ENCODE assay signal across 1 cellular context in the genomic region with DNA sequence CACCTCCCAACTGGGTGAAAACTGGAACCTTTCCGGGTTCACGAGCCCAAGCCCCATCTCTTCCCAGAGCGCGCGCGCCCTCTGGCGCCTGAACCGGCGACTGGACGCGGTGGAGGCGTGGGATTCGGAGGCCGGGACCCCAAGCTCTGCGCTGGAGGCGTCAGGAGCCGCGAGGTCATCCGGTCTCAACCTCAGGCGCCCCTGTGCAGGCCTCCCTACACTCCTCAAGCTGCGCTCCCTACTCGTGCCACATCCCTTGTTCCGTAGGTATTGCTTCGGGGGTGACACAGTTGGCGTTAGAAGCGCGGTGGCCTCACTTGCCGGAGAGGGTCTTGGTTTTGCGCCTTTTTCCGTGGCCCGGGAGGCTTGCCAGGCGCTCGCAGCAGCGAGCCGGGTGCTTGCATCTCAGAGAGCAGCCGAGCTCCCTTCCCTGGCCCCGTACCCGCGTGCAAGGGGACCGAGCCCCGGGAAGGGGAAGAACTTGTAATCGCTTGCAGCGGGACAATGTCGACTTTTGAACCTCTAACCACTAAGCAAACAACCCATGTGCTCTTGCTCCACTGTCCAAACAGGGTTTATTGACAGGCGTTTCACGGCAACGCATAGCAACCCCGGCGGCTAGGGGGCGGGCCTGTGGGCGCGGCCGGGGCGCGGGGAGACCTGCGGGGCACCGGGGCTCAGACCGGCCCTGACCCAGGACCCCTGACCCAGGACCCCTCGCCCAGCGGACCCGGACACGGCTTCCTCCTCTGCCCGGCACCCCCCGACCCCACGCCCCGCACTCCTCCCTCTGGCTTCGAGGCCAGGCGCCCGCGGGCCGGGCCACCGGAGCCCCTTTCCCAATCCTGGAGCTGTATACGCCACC.
TF ChIP-seq lines count a peak whose summit lies in the region.

No MANE protein-coding gene starts in this region.

TF ChIP-seq in HepG2, 621 proteins besides CTCF, POLR2A, EP300 and RAD21 (continued from another document and continues in another):
- TF ChIP-seq ZHX2 (IDR thresholded peaks at IDR 0.05; ENCODE audit: low read depth) = peak; percentile 27; the same call in 1 of the 2 replicates
- TF ChIP-seq ZHX2 (CRISPR knock-in tag; IDR thresholded peaks at IDR 0.05; ENCODE audit: borderline replicate concordance) = 0 out of 2 replicates have a peak, but pooled peaks have one; percentile 23
- no peak for TF ChIP-seq TBP (CRISPR knock-in tag; IDR thresholded peaks at IDR 0.05)
- TF ChIP-seq MBNL3 (CRISPR knock-in tag; conservative IDR thresholded peaks at IDR 0.05) = no peak
- TF ChIP-seq XRCC5 (optimal IDR thresholded peaks at IDR 0.05; ENCODE audit: low read length) = peak; percentile 56
- TF ChIP-seq BCL6 (CRISPR knock-in tag; IDR thresholded peaks at IDR 0.05) = peak; percentile 97
- TF ChIP-seq, protein P1, sequence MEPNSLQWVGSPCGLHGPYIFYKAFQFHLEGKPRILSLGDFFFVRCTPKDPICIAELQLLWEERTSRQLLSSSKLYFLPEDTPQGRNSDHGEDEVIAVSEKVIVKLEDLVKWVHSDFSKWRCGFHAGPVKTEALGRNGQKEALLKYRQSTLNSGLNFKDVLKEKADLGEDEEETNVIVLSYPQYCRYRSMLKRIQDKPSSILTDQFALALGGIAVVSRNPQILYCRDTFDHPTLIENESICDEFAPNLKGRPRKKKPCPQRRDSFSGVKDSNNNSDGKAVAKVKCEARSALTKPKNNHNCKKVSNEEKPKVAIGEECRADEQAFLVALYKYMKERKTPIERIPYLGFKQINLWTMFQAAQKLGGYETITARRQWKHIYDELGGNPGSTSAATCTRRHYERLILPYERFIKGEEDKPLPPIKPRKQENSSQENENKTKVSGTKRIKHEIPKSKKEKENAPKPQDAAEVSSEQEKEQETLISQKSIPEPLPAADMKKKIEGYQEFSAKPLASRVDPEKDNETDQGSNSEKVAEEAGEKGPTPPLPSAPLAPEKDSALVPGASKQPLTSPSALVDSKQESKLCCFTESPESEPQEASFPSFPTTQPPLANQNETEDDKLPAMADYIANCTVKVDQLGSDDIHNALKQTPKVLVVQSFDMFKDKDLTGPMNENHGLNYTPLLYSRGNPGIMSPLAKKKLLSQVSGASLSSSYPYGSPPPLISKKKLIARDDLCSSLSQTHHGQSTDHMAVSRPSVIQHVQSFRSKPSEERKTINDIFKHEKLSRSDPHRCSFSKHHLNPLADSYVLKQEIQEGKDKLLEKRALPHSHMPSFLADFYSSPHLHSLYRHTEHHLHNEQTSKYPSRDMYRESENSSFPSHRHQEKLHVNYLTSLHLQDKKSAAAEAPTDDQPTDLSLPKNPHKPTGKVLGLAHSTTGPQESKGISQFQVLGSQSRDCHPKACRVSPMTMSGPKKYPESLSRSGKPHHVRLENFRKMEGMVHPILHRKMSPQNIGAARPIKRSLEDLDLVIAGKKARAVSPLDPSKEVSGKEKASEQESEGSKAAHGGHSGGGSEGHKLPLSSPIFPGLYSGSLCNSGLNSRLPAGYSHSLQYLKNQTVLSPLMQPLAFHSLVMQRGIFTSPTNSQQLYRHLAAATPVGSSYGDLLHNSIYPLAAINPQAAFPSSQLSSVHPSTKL (CRISPR knock-in tag; IDR thresholded peaks at IDR 0.05) = peak; percentile 96
- 0 out of 2 replicates have a peak, but pooled peaks have one; percentile 6 for TF ChIP-seq ZNF629 (CRISPR knock-in tag; conservative IDR thresholded peaks at IDR 0.05)
- no peak; the same call in 1 of the 2 replicates for TF ChIP-seq HOXA9 (CRISPR knock-in tag; IDR thresholded peaks at IDR 0.05; ENCODE audit: borderline replicate concordance)
- TF ChIP-seq ZNF749 (CRISPR knock-in tag; IDR thresholded peaks at IDR 0.05; ENCODE audit: borderline replicate concordance) = peak; percentile 88; the same call in 1 of the 2 replicates
- 0 out of 2 replicates have a peak, but pooled peaks have one; percentile 18 for TF ChIP-seq ARID3A (IDR thresholded peaks at IDR 0.05; ENCODE audit: low read depth, low read length)
- 0 out of 2 replicates have a peak, but pooled peaks have one; percentile 42 for TF ChIP-seq ZNF225 (CRISPR knock-in tag; IDR thresholded peaks at IDR 0.05)
- TF ChIP-seq ZNF136 (CRISPR knock-in tag; IDR thresholded peaks at IDR 0.05; ENCODE audit: low read depth) = no peak
- peak; percentile 54 for TF ChIP-seq PHF5A (CRISPR knock-in tag; IDR thresholded peaks at IDR 0.05; ENCODE audit: low read depth, unreplicated experiment)
- no peak for TF ChIP-seq ZBTB8A (CRISPR knock-in tag; IDR thresholded peaks at IDR 0.05; ENCODE audit: borderline replicate concordance, low read depth)
- no peak for TF ChIP-seq YY1 (IDR thresholded peaks at IDR 0.05; ENCODE audit: insufficient read depth, insufficient replicate concordance, low read depth, low read length)
- no peak for TF ChIP-seq NONO (IDR thresholded peaks at IDR 0.05)
- TF ChIP-seq NONO (CRISPR knock-in tag; conservative IDR thresholded peaks at IDR 0.05) = peak; percentile 85
- peak; percentile 79 for TF ChIP-seq CEBPG (CRISPR knock-in tag; IDR thresholded peaks at IDR 0.05)
- no peak for TF ChIP-seq IKZF4 (CRISPR knock-in tag; IDR thresholded peaks at IDR 0.05; ENCODE audit: borderline replicate concordance, low read depth, not compliant biosample characterization)
- TF ChIP-seq HHEX (CRISPR knock-in tag; IDR thresholded peaks at IDR 0.05) = peak; percentile 92
- TF ChIP-seq ZNF501 (CRISPR knock-in tag; IDR thresholded peaks at IDR 0.05) = peak; percentile 74
- peak; percentile 87; the same call in 1 of the 2 replicates for TF ChIP-seq ZNF205 (CRISPR knock-in tag; IDR thresholded peaks at IDR 0.05)
- no peak for TF ChIP-seq TRIM24 (CRISPR knock-in tag; IDR thresholded peaks at IDR 0.05)
- TF ChIP-seq ZNF619 (CRISPR knock-in tag; IDR thresholded peaks at IDR 0.05) = peak; percentile 59; the same call in 1 of the 2 replicates
- TF ChIP-seq RARA (CRISPR knock-in tag; IDR thresholded peaks at IDR 0.05) = peak; percentile 82
- no peak for TF ChIP-seq ZNF562 (CRISPR knock-in tag; IDR thresholded peaks at IDR 0.05; ENCODE audit: borderline replicate concordance)
- peak; percentile 87; the same call in 1 of the 2 replicates for TF ChIP-seq NFKB2 (CRISPR knock-in tag; IDR thresholded peaks at IDR 0.05; ENCODE audit: borderline replicate concordance)
- TF ChIP-seq GATAD2A (CRISPR knock-in tag; IDR thresholded peaks at IDR 0.05) = peak; percentile 91
- peak; percentile 86 for TF ChIP-seq ZNF350 (CRISPR knock-in tag; IDR thresholded peaks at IDR 0.05; ENCODE audit: borderline replicate concordance, low read depth)
- no peak; the same call in 1 of the 2 replicates for TF ChIP-seq ZNF839 (CRISPR knock-in tag; IDR thresholded peaks at IDR 0.05; ENCODE audit: borderline replicate concordance)
- peak; percentile 79 for TF ChIP-seq TEAD3 (CRISPR knock-in tag; optimal IDR thresholded peaks at IDR 0.05; ENCODE audit: borderline replicate concordance)
- TF ChIP-seq RORA (CRISPR knock-in tag; IDR thresholded peaks at IDR 0.05) = no peak
- peak; percentile 90; the same call in 1 of the 2 replicates for TF ChIP-seq IRF9 (CRISPR knock-in tag; IDR thresholded peaks at IDR 0.05; ENCODE audit: borderline replicate concordance)
- no peak for TF ChIP-seq NFYB (CRISPR knock-in tag; IDR thresholded peaks at IDR 0.05)
- TF ChIP-seq ZNF614 (CRISPR knock-in tag; IDR thresholded peaks at IDR 0.05; ENCODE audit: borderline replicate concordance) = 0 out of 2 replicates have a peak, but pooled peaks have one; percentile 46
- TF ChIP-seq KLF15 (CRISPR knock-in tag; IDR thresholded peaks at IDR 0.05; ENCODE audit: borderline replicate concordance) = peak; percentile 57; the same call in 1 of the 2 replicates
- 0 out of 2 replicates have a peak, but pooled peaks have one; percentile 34 for TF ChIP-seq ZNF232 (CRISPR knock-in tag; IDR thresholded peaks at IDR 0.05; ENCODE audit: borderline replicate concordance)
- TF ChIP-seq TCF12 (IDR thresholded peaks at IDR 0.05) = no peak
- TF ChIP-seq TCF12 (CRISPR knock-in tag; IDR thresholded peaks at IDR 0.05) = peak; percentile 75; the same call in 1 of the 2 replicates
- TF ChIP-seq ZFP62 (CRISPR knock-in tag; IDR thresholded peaks at IDR 0.05) = no peak
- TF ChIP-seq, protein P2, sequence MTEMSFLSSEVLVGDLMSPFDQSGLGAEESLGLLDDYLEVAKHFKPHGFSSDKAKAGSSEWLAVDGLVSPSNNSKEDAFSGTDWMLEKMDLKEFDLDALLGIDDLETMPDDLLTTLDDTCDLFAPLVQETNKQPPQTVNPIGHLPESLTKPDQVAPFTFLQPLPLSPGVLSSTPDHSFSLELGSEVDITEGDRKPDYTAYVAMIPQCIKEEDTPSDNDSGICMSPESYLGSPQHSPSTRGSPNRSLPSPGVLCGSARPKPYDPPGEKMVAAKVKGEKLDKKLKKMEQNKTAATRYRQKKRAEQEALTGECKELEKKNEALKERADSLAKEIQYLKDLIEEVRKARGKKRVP (CRISPR knock-in tag; IDR thresholded peaks at IDR 0.05) = 0 out of 4 replicates have a peak, but pooled peaks of 1 of the 2 experiments have one; percentile 58
- TF ChIP-seq PRMT3 (CRISPR knock-in tag; IDR thresholded peaks at IDR 0.05; ENCODE audit: borderline replicate concordance, low read depth) = no peak
- TF ChIP-seq, protein P3, sequence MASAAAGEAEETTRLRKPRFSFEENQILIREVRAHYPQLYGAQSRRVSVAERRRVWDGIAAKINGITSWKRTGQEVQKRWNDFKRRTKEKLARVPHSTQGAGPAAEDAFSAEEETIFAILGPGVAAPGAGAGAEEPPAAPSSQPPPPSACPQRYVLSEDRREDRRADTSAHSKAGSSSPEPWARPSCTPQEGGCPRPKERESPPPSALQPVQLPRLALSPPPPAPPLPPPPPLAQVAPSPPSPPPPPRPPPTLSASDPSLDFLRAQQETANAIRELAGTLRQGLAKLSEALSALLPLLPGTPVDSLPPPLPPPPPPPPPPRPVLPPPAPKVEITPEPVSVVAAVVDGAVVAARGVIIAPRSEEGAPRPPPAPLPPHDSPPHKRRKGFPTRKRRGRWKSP (CRISPR knock-in tag; IDR thresholded peaks at IDR 0.05) = peak; percentile 96
- peak; percentile 81 for TF ChIP-seq FOXP4 (CRISPR knock-in tag; IDR thresholded peaks at IDR 0.05)
